ENCODE assay signal across 1 cellular context in the genomic region with DNA sequence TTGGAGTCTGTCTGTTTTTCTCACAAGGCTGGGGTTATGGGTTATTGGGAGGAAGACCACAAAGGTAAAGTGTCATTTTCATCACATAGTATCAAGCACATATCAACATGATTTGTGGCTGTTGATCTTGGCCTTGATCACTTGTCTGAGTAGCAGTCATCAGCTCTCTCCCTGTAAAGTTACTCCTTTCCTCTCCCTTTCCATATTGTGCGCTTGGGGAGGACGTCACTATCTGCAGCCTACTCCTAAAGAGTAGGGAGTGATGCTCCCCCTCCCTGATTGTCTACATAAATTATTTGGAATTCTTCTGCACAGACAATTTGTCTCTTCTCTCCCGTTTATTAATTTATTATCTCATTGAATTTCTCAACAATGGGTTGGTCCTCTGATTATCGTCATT.
TF ChIP-seq lines count a peak whose summit lies in the region.

No MANE protein-coding gene starts in this region.

TF ChIP-seq in H1, 55 proteins besides CTCF, POLR2A, EP300 and RAD21:
- TF ChIP-seq FOSL1 (IDR thresholded peaks at IDR 0.05; ENCODE audit: insufficient read depth, low read depth, low read length) (no peak), ZNF274 (IDR thresholded peaks at IDR 0.05; ENCODE audit: borderline replicate concordance, extremely low read depth, low read length) (no peak)
